Comparison of ENCODE assay signal across 21 cellular contexts in the genomic region with DNA sequence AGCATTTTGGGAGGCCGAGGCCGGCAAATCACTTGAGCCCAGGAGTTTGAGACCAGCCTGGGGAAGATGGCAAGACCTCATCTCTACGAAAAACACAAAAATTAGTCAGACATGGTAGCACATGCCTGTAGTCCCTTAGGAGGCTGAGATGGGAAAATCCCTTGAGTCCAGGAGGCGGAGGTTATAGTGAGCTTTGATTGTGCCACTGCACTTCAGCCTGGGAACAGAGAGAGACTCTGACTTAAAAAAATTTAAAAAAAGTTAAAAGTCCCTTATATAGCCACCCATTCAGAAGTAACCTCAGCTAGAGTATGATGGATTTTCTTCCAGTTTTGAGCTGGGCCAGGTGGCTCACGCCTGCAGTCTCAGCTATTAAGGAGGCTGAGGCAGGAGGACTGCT.
DNase-seq lines count a peak whose midpoint lies in the region; ATAC-seq, FAIRE-seq and TF ChIP-seq lines count a peak whose summit lies in the region.
"Had no signal": no experiment of that assay in that cellular context is flagged by ENCODE, and none has a peak within 500 bp of the region (broad histone marks: within the 10 kb centered on the region; RNA-seq: fewer than 3 reads in every experiment).

No MANE protein-coding gene starts in this region.

- H3K36me3 Mint-ChIP-seq in progenitor cell of endocrine pancreas (ENCODE audit: insufficient read depth) = no peaks in the 10 kb centered on the region

- DNase-seq in GM18507 (ENCODE audit: extremely low spot score, insufficient read length, low read depth) (no peak), bronchial epithelial cell (ENCODE audit: low read depth) (peak; percentile 68), renal cortical epithelial cell (ENCODE audit: low read depth) (peak; percentile 49), SW480 (ENCODE audit: low spot score) (no peak), NCI-H526 (lab: John Stamatoyannopoulos, UW) (no peak), progenitor cell of endocrine pancreas (ENCODE audit: low spot score, unreplicated experiment) (no peak)
- DNase-seq: activated CD4-positive, alpha-beta T cell treated with anti-CD3 and anti-CD28 coated beads for 48 hours; activated effector memory CD4-positive, alpha-beta T cell treated with anti-CD3 and anti-CD28 coated beads, Interleukin-2, amount 50 U/mL, for 16 hours; adrenal gland; effector memory CD4-positive, alpha-beta T cell; GF-D8; hippocampal formation; Karpas-422; NCI-H1105 treated with DMSO at 0.1 percent for 48 hours; stimulated activated CD4-positive, alpha-beta T cell treated with anti-CD3 and anti-CD28 coated beads, Interleukin-12 subunit alpha, Interleukin-12 subunit beta, amount 100 ng/mL, for 4 hours; testis had no signal

- no peaks in the 10 kb centered on the region for H3K27me3 Mint-ChIP-seq in progenitor cell of endocrine pancreas

- peak; percentile 37 for ATAC-seq in HG03039 (IDR thresholded peaks at IDR 0.05; ENCODE audit: unreplicated experiment)
- ATAC-seq in GM21390 (IDR thresholded peaks at IDR 0.05; ENCODE audit: unreplicated experiment) = no peak

- no peaks in the 10 kb centered on the region for H3K27me3 ChIP-seq in bronchial epithelial cell (ENCODE audit: control insufficient read depth, insufficient read depth, low read length)
- H3K27me3 ChIP-seq: adrenal gland, BLaER1, testis had no signal

- H3K4me1 Mint-ChIP-seq in progenitor cell of endocrine pancreas (ENCODE audit: low read depth) = peaks cover 8% of the 10 kb centered on the region

- H3K27ac Mint-ChIP-seq in progenitor cell of endocrine pancreas = no peak overlapping the region

- H3K36me3 ChIP-seq in bronchial epithelial cell (ENCODE audit: control insufficient read depth, insufficient read depth, low read length) = no peaks in the 10 kb centered on the region
- H3K36me3 ChIP-seq: adrenal gland, BLaER1 had no signal

- FAIRE-seq in GM18507 (lab: Jason Lieb, UNC) (peak; percentile 38), bronchial epithelial cell (lab: Jason Lieb, UNC) (no peak)
- FAIRE-seq: GM12892, H54 had no signal

- no peaks in the 10 kb centered on the region for H3K9me3 Mint-ChIP-seq in progenitor cell of endocrine pancreas (ENCODE audit: low read depth)

- TF ChIP-seq CTCF in bronchial epithelial cell (IDR thresholded peaks at IDR 0.05; ENCODE audit: insufficient read depth, low read length, severe bottlenecking) (no peak), progenitor cell of endocrine pancreas (IDR thresholded peaks at IDR 0.05; ENCODE audit: unreplicated experiment) (no peak)

- H3K4me3 ChIP-seq in bronchial epithelial cell (ENCODE audit: low read depth, low read length) = no peak overlapping the region
- H3K4me3 ChIP-seq: adrenal gland, BLaER1, testis had no signal

- no peak overlapping the region for H3K4me3 Mint-ChIP-seq in progenitor cell of endocrine pancreas (ENCODE audit: low read depth)

Comparison
In these comparisons a context has a peak if more than half of its experiments do, and no peak if none do; other contexts are left out.
1. DNase-seq: peak in bronchial epithelial cell (single experiment) and renal cortical epithelial cell (single experiment); none in GM18507 (single experiment), SW480 (single experiment), NCI-H526 (0 of 2) and progenitor cell of endocrine pancreas (single experiment).